ENCODE assay signal across 15 cellular contexts in genomic region chr4:4647041-4647440, GRCh38.
"Had no signal": no experiment of that assay in that cellular context is flagged by ENCODE, and none has a peak within 500 bp of the region (broad histone marks: within the 10 kb centered on the region; RNA-seq: fewer than 3 reads in every experiment).

No MANE protein-coding gene starts in this region.

- H3K9me3 ChIP-seq: adrenal gland, pancreas, upper lobe of left lung had no signal

- H3K27ac Mint-ChIP-seq: neural progenitor cell; stimulated activated naive CD8-positive, alpha-beta T cell treated with anti-CD3 and anti-CD28 coated beads, Interleukin-15, Interleukin-2, amounts not matched to agents 100 ng/mL and 50 ng/mL, for 24 hours; T-helper 17 cell had no signal

- H3K4me3 Mint-ChIP-seq: neural progenitor cell; stimulated activated naive CD8-positive, alpha-beta T cell treated with anti-CD3 and anti-CD28 coated beads, Interleukin-15, Interleukin-2, amounts not matched to agents 100 ng/mL and 50 ng/mL, for 24 hours; T-helper 17 cell had no signal

- H3K9me3 Mint-ChIP-seq: stimulated activated naive CD8-positive, alpha-beta T cell treated with anti-CD3 and anti-CD28 coated beads, Interleukin-15, Interleukin-2, amounts not matched to agents 100 ng/mL and 50 ng/mL, for 24 hours had no signal

- H3K27me3 ChIP-seq: adrenal gland, hepatocyte, pancreas, upper lobe of left lung had no signal

- H3K9ac ChIP-seq: neural progenitor cell had no signal

- H3K4me2 ChIP-seq: hepatocyte, neural progenitor cell had no signal

- H3K4me3 ChIP-seq: adrenal gland, hepatocyte, neural progenitor cell, pancreas, upper lobe of left lung had no signal

- H3K4me1 Mint-ChIP-seq: T-helper 17 cell had no signal

- H3K79me2 ChIP-seq: hepatocyte had no signal

- H3K4me1 ChIP-seq: adrenal gland, pancreas, upper lobe of left lung had no signal

- ATAC-seq: activated CD4-positive, CD25-positive, alpha-beta regulatory T cell treated with anti-CD3 and anti-CD28 coated beads, Interleukin-2, amount 50 U/mL, for 24 hours; esophagus mucosa; left ventricle myocardium superior; pancreas; T-helper 17 cell had no signal

- DNase-seq: activated naive CD4-positive, alpha-beta T cell treated with anti-CD3 and anti-CD28 coated beads, Interleukin-2, amount 50 U/mL, for 16 hours; activated T-cell treated with anti-CD3 and anti-CD28 coated beads, Interleukin-2, amount 50 U/mL, for 1 hour; adrenal gland; left ventricle myocardium superior; mesendoderm; pancreas; stimulated activated CD4-positive, alpha-beta T cell treated with anti-CD3 and anti-CD28 coated beads, Interleukin-15, amount 100 ng/mL, for 24 hours; stimulated activated CD4-positive, alpha-beta T cell treated with anti-CD3 and anti-CD28 coated beads, Interleukin-4, amount 100 ng/mL, for 24 hours; T-helper 17 cell; upper lobe of left lung had no signal

- H3K36me3 ChIP-seq: adrenal gland, neural progenitor cell, pancreas, upper lobe of left lung had no signal

- H3K27me3 Mint-ChIP-seq: stimulated activated naive CD8-positive, alpha-beta T cell treated with anti-CD3 and anti-CD28 coated beads, Interleukin-15, Interleukin-2, amounts not matched to agents 100 ng/mL and 50 ng/mL, for 24 hours; T-helper 17 cell had no signal

- H2AFZ ChIP-seq: hepatocyte, neural progenitor cell had no signal

- H3K27ac ChIP-seq: adrenal gland, hepatocyte, neural progenitor cell, pancreas, upper lobe of left lung had no signal
